ENCODE assay signal across 24 cellular contexts in genomic region chr5:78025540-78025939, GRCh38.
"Had no signal": no experiment of that assay in that cellular context is flagged by ENCODE, and none has a peak within 500 bp of the region (broad histone marks: within the 10 kb centered on the region; RNA-seq: fewer than 3 reads in every experiment).

No MANE protein-coding gene starts in this region.

- ATAC-seq: activated CD4-positive, CD25-positive, alpha-beta regulatory T cell treated with anti-CD3 and anti-CD28 coated beads, Interleukin-2, amount 50 U/mL, for 24 hours; activated CD8-positive, alpha-beta T cell treated with anti-CD3 and anti-CD28 coated beads, Interleukin-2, amount 10 ng/mL, durations not matched to agents 7 days and 5 days; activated T-cell treated with anti-CD3 and anti-CD28 coated beads, Interleukin-2, amount 50 U/mL, for 4 hours; gastroesophageal sphincter; heart left ventricle; left lobe of liver; stimulated activated naive CD8-positive, alpha-beta T cell treated with anti-CD3 and anti-CD28 coated beads, Interleukin-15, amount 100 ng/mL, for 72 hours; T-cell had no signal

- FAIRE-seq: endometrium, kidney had no signal

- H3K4me1 Mint-ChIP-seq: activated CD4-positive, alpha-beta T cell treated with anti-CD3 and anti-CD28 coated beads, Interleukin-2, amount 10 ng/mL, durations not matched to agents 7 days and 5 days; brain; nephron; stimulated activated naive CD8-positive, alpha-beta T cell treated with anti-CD3 and anti-CD28 coated beads, Interleukin-15, amount 100 ng/mL, for 72 hours; T-cell had no signal

- H3K9me3 Mint-ChIP-seq: activated CD4-positive, alpha-beta T cell treated with anti-CD3 and anti-CD28 coated beads, Interleukin-2, amount 10 ng/mL, durations not matched to agents 7 days and 5 days; activated naive CD4-positive, alpha-beta T cell treated with anti-CD3 and anti-CD28 coated beads for 36 hours; activated T-cell treated with anti-CD3 and anti-CD28 coated beads, Interleukin-2, amount 50 U/mL, for 4 hours; brain; central memory CD8-positive, alpha-beta T cell; nephron; stimulated activated naive CD8-positive, alpha-beta T cell treated with anti-CD3 and anti-CD28 coated beads, Interleukin-15, amount 100 ng/mL, for 72 hours; T-cell had no signal

- H3K27me3 Mint-ChIP-seq: activated CD4-positive, alpha-beta T cell treated with anti-CD3 and anti-CD28 coated beads, Interleukin-2, amount 10 ng/mL, durations not matched to agents 7 days and 5 days; brain; central memory CD8-positive, alpha-beta T cell; stimulated activated naive CD8-positive, alpha-beta T cell treated with anti-CD3 and anti-CD28 coated beads, Interleukin-15, amount 100 ng/mL, for 72 hours; T-cell had no signal

- H3K36me3 ChIP-seq: esophagus muscularis mucosa had no signal

- H3K27ac ChIP-seq: coronary artery, esophagus muscularis mucosa, gastroesophageal sphincter, heart left ventricle had no signal

- H3K4me1 ChIP-seq: esophagus muscularis mucosa, gastroesophageal sphincter, heart left ventricle had no signal

- H3K9me3 ChIP-seq: esophagus muscularis mucosa, gastroesophageal sphincter, heart left ventricle had no signal

- H3K27me3 ChIP-seq: esophagus muscularis mucosa, gastroesophageal sphincter, heart left ventricle had no signal

- H3K4me3 ChIP-seq: coronary artery, esophagus muscularis mucosa, gastroesophageal sphincter, heart left ventricle, lung had no signal

- DNase-seq: activated CD4-positive, alpha-beta T cell treated with anti-CD3 and anti-CD28 coated beads, Interleukin-2, amount 10 ng/mL, durations not matched to agents 7 days and 5 days; activated CD8-positive, alpha-beta T cell treated with anti-CD3 and anti-CD28 coated beads, Interleukin-2, amount 10 ng/mL, durations not matched to agents 7 days and 5 days; activated naive CD4-positive, alpha-beta T cell treated with anti-CD3 and anti-CD28 coated beads for 36 hours; activated T-cell treated with anti-CD3 and anti-CD28 coated beads, Interleukin-2, amount 50 U/mL, for 4 hours; heart left ventricle; kidney; midbrain; nucleus accumbens; posterior cingulate gyrus; stimulated activated CD4-positive, alpha-beta T cell treated with anti-CD3 and anti-CD28 coated beads, Interleukin-2, amount 100 ng/mL, for 24 hours; stimulated activated naive CD8-positive, alpha-beta T cell treated with anti-CD3 and anti-CD28 coated beads, Interleukin-15, amount 100 ng/mL, for 72 hours; T-cell; T-helper 9 cell; trophoblast cell had no signal

- H3K4me3 Mint-ChIP-seq: activated CD4-positive, alpha-beta T cell treated with anti-CD3 and anti-CD28 coated beads, Interleukin-2, amount 10 ng/mL, durations not matched to agents 7 days and 5 days; activated CD8-positive, alpha-beta T cell treated with anti-CD3 and anti-CD28 coated beads, Interleukin-2, amount 10 ng/mL, durations not matched to agents 7 days and 5 days; activated naive CD4-positive, alpha-beta T cell treated with anti-CD3 and anti-CD28 coated beads for 36 hours; activated T-cell treated with anti-CD3 and anti-CD28 coated beads, Interleukin-2, amount 50 U/mL, for 4 hours; brain; central memory CD8-positive, alpha-beta T cell; nephron; stimulated activated naive CD8-positive, alpha-beta T cell treated with anti-CD3 and anti-CD28 coated beads, Interleukin-15, amount 100 ng/mL, for 72 hours; T-cell had no signal

- H3K27ac Mint-ChIP-seq: activated CD4-positive, alpha-beta T cell treated with anti-CD3 and anti-CD28 coated beads, Interleukin-2, amount 10 ng/mL, durations not matched to agents 7 days and 5 days; activated CD8-positive, alpha-beta T cell treated with anti-CD3 and anti-CD28 coated beads, Interleukin-2, amount 10 ng/mL, durations not matched to agents 7 days and 5 days; activated naive CD4-positive, alpha-beta T cell treated with anti-CD3 and anti-CD28 coated beads for 36 hours; brain; nephron; stimulated activated naive CD8-positive, alpha-beta T cell treated with anti-CD3 and anti-CD28 coated beads, Interleukin-15, amount 100 ng/mL, for 72 hours; T-cell had no signal
